Comparison of ENCODE assay signal across 9 cellular contexts in genomic region chr7:27187702-27188665, GRCh38. TPM values are rescaled to one million over a fixed set of nuclear protein-coding genes. Genes with fewer than 3 reads are reported as not detected.
DNase-seq lines count a peak whose midpoint lies in the region; ATAC-seq and TF ChIP-seq lines count a peak whose summit lies in the region.
"Had no signal": no experiment of that assay in that cellular context is flagged by ENCODE, and none has a peak within 500 bp of the region (broad histone marks: within the 10 kb centered on the region; RNA-seq: fewer than 3 reads in every experiment).

No MANE protein-coding gene starts in this region.

- no peaks in the 10 kb centered on the region for H3K36me3 ChIP-seq in HUES64 (ENCODE audit: insufficient read depth, low read length)

- H3K4me3 Mint-ChIP-seq in central memory CD8-positive, alpha-beta T cell: peak overlapping the region; percentile 71
- H3K4me3 Mint-ChIP-seq in naive thymus-derived CD8-positive, alpha-beta T cell: peak overlapping the region; percentile 63 to 88 (median 76)

- ATAC-seq in central memory CD8-positive, alpha-beta T cell (replicated peaks; ENCODE audit: extremely low read depth, poor library complexity, severe bottlenecking): no peak
- no peak for ATAC-seq in naive thymus-derived CD8-positive, alpha-beta T cell

- peak overlapping the region; percentile 42 for H3K27ac Mint-ChIP-seq in central memory CD8-positive, alpha-beta T cell (ENCODE audit: low read depth)
- peak overlapping the region in 9 of 10 donors; percentile 17 to 76 (median 52) for H3K27ac Mint-ChIP-seq in naive thymus-derived CD8-positive, alpha-beta T cell

- no peak for TF ChIP-seq CTCF in AG09309 (IDR thresholded peaks at IDR 0.05; ENCODE audit: control insufficient read depth, insufficient read depth, low read depth, low read length, missing control alignments)

- no peaks in the 10 kb centered on the region for H3K9me3 Mint-ChIP-seq in central memory CD8-positive, alpha-beta T cell
- peaks cover 0 to 4% (median 0%) of the 10 kb centered on the region in 9 donors for H3K9me3 Mint-ChIP-seq in naive thymus-derived CD8-positive, alpha-beta T cell

- H3K27me3 ChIP-seq in HUES64 (ENCODE audit: insufficient read depth, low read length): peaks cover 100% of the 10 kb centered on the region

- H3K4me1 ChIP-seq in HUES64 (ENCODE audit: insufficient read depth, low read length): peaks cover 14% of the 10 kb centered on the region

- peaks cover 49% of the 10 kb centered on the region for H3K4me1 Mint-ChIP-seq in central memory CD8-positive, alpha-beta T cell
- peaks cover 32 to 73% (median 64%) of the 10 kb centered on the region in 4 donors for H3K4me1 Mint-ChIP-seq in naive thymus-derived CD8-positive, alpha-beta T cell

- H3K27me3 Mint-ChIP-seq in central memory CD8-positive, alpha-beta T cell: peaks cover 91% of the 10 kb centered on the region
- peaks cover 60 to 99% (median 73%) of the 10 kb centered on the region in 5 donors for H3K27me3 Mint-ChIP-seq in naive thymus-derived CD8-positive, alpha-beta T cell

- no peak overlapping the region for H3K27ac ChIP-seq in HUES64 (ENCODE audit: low read depth, low read length)

- peaks cover 27% of the 10 kb centered on the region for H3K36me3 Mint-ChIP-seq in central memory CD8-positive, alpha-beta T cell (ENCODE audit: insufficient read depth)
- peaks cover 0 to 9% (median 2%) of the 10 kb centered on the region in 3 donors for H3K36me3 Mint-ChIP-seq in naive thymus-derived CD8-positive, alpha-beta T cell

- H3K4me3 ChIP-seq in AG09309 (ENCODE audit: control insufficient read depth, low read depth, low read length) (peak overlapping the region; percentile 70), HUES64 (ENCODE audit: low read length) (peak overlapping the region; percentile 5; the same call in 1 of the 2 replicates)

- POLR2A ChIA-PET in naive thymus-derived CD8-positive, alpha-beta T cell (lab: Charles Lee): interaction anchor here (0.7 to 3.5 kb wide), 5 partner anchors 9 to 988 kb away, joined by 3 to 18 read pairs (median 3); no protein-coding TSS in a partner anchor

- H3K9ac ChIP-seq in HUES64 (ENCODE audit: low read depth, low read length): no peak overlapping the region

- H3K9me3 ChIP-seq in HUES64 (ENCODE audit: insufficient read depth, low read depth, low read length): no peaks in the 10 kb centered on the region

- WGBS in HUES64: 2% methylated on average over 55 of the region's 55 CpGs

- DNase-seq in AG09309 (ENCODE audit: low read depth): no peak
- DNase-seq in central memory CD8-positive, alpha-beta T cell (ENCODE audit: low spot score in 2 of 2): no peak
- DNase-seq in naive thymus-derived CD8-positive, alpha-beta T cell: peak in 1 of 10 donors; percentile 17
- DNase-seq in GM19240 (ENCODE audit: insufficient read length, low spot score): no peak
- DNase-seq in NCI-H1092 treated with DMSO at 0.1 percent for 48 hours (lab: John Stamatoyannopoulos, UW): no peak
- DNase-seq in NCI-H1417 treated with DMSO at 0.1 percent for 48 hours (lab: John Stamatoyannopoulos, UW): no peak
- no peak for DNase-seq in activated CD4-positive, alpha-beta T cell treated with anti-CD3 and anti-CD28 coated beads for 4 hours
- DNase-seq: NCI-H345 had no signal

RNA-seq across cellular contexts. Expression of gene HOXA11, which starts 3.0 kb away (rescaled TPM):
- not detected for polyA plus RNA-seq in HUES64 (2013, experiment 1 of 2)
- 0.19 TPM for polyA plus RNA-seq in HUES64 (2013, experiment 2 of 2)
- not detected for total RNA-seq in naive thymus-derived CD8-positive, alpha-beta T cell
- not detected for polyA plus RNA-seq in naive thymus-derived CD8-positive, alpha-beta T cell

RNA-seq across cellular contexts. Expression of gene HOXA13, which starts 11.9 kb away (rescaled TPM):
- 0.05 TPM for polyA plus RNA-seq in HUES64 (2013, experiment 1 of 2)
- polyA plus RNA-seq in HUES64 (2013, experiment 2 of 2): 0.06 TPM
- total RNA-seq in naive thymus-derived CD8-positive, alpha-beta T cell: not detected
- polyA plus RNA-seq in naive thymus-derived CD8-positive, alpha-beta T cell: not detected

RNA-seq across cellular contexts. Expression of gene HOXA10, which starts 13.9 kb away (rescaled TPM):
- 1.2 TPM for polyA plus RNA-seq in HUES64 (2013, experiment 1 of 2)
- 1.7 TPM for polyA plus RNA-seq in HUES64 (2013, experiment 2 of 2)
- not detected for total RNA-seq in naive thymus-derived CD8-positive, alpha-beta T cell
- under 1 TPM in 1 of 3 donors, not detected in 2; 0.19 TPM for polyA plus RNA-seq in naive thymus-derived CD8-positive, alpha-beta T cell

RNA-seq across cellular contexts. Expression of gene HOXA9, which starts 22.6 kb away (rescaled TPM):
- polyA plus RNA-seq in HUES64 (2013, experiment 1 of 2): 2.2 TPM
- polyA plus RNA-seq in HUES64 (2013, experiment 2 of 2): 2.6 TPM
- not detected for total RNA-seq in naive thymus-derived CD8-positive, alpha-beta T cell
- polyA plus RNA-seq in naive thymus-derived CD8-positive, alpha-beta T cell: under 1 TPM in 1 of 3 donors, not detected in 2; 0.16 TPM

RNA-seq across cellular contexts. Expression of gene HOXA7, which starts 31.5 kb away (rescaled TPM):
- polyA plus RNA-seq in HUES64 (2013, experiment 1 of 2): 2.0 TPM
- 7.4 TPM for polyA plus RNA-seq in HUES64 (2013, experiment 2 of 2)
- total RNA-seq in naive thymus-derived CD8-positive, alpha-beta T cell: not detected
- not detected for polyA plus RNA-seq in naive thymus-derived CD8-positive, alpha-beta T cell
